1 cellular context compared by ENCODE assay signal in the genomic region with DNA sequence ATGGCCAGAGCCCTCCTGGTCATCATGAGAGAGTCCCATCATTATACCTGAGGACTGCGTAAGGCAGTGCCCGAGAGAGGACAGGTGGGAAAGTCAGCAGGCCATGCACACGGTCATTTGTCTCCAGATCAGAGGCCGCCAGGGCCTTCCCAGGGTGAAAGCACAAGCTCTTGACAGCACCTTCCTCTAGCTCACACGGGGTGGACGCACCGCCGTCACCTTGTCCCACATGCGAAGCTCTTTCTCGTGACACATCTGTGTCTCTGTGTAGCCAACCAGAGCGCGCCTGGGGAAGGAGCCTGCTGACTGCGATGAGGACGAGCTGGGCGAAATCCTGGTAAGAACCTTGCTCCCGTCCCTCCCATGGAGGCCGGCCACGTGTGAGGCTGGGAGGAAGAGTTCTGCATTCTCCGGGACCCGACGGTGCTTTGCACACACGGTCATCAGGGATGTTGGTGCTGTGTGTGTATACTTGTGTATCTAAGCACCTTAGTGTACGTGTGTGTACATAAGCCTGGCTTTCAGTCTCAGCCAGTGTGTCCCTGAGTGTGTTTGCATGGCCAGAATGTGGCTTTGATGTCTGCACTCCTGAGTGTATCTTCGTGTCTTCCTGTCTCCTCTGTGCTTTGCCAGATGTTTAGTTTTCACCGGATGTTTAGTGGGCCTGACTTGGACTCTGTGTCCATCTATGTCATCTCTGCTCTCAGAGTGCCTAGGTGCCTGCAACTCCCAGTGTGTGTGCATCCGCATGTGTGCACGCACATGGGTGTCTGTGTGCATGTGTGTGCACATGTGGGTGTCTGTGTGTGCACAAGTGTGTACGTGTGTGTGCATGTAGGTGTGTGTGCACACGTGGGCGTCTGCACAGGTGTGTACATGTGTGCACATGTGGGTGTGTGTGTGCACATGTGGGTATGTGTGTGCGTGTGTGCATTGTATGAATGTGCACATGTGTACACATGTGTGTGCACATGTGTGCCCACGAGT.
TF ChIP-seq lines count a peak whose summit lies in the region.

No MANE protein-coding gene starts in this region.

TF ChIP-seq in HepG2, 621 proteins besides CTCF, POLR2A, EP300 and RAD21 (continued from another document and continues in another):
- TF ChIP-seq NCOR1 (IDR thresholded peaks at IDR 0.05; ENCODE audit: borderline replicate concordance, low read length) (no peak), TARDBP (CRISPR knock-in tag; IDR thresholded peaks at IDR 0.05) (peak; percentile 74; the same call in 1 of the 2 replicates), SYNCRIP (IDR thresholded peaks at IDR 0.05; ENCODE audit: insufficient read depth, low read depth, low read length) (no peak), NAIF1 (CRISPR knock-in tag; IDR thresholded peaks at IDR 0.05; ENCODE audit: borderline replicate concordance) (no peak), MAFG (CRISPR knock-in tag; IDR thresholded peaks at IDR 0.05) (no peak), ZSCAN25 (CRISPR knock-in tag; IDR thresholded peaks at IDR 0.05) (0 out of 2 replicates have a peak, but pooled peaks have one; percentile 33), ZNF564 (CRISPR knock-in tag; IDR thresholded peaks at IDR 0.05) (no peak), AGO2 (optimal IDR thresholded peaks at IDR 0.05; ENCODE audit: low read depth, low read length) (no peak), RARA (CRISPR knock-in tag; IDR thresholded peaks at IDR 0.05) (peak; percentile 90), ZNF121 (CRISPR knock-in tag; IDR thresholded peaks at IDR 0.05) (no peak), ZBTB3 (CRISPR knock-in tag; IDR thresholded peaks at IDR 0.05; ENCODE audit: borderline replicate concordance, low read depth) (peak; percentile 88; the same call in 1 of the 2 replicates), ZMYM3 (CRISPR knock-in tag; IDR thresholded peaks at IDR 0.05) (0 out of 2 replicates have a peak, but pooled peaks have one; percentile 11), NR2C2 (CRISPR knock-in tag; IDR thresholded peaks at IDR 0.05; ENCODE audit: borderline replicate concordance) (peak; percentile 23; the same call in 1 of the 2 replicates), CREM (IDR thresholded peaks at IDR 0.05) (peak; percentile 55; the same call in 1 of the 2 replicates), CREM (CRISPR knock-in tag; IDR thresholded peaks at IDR 0.05) (no peak), ZNF772 (CRISPR knock-in tag; IDR thresholded peaks at IDR 0.05) (peak; percentile 70; the same call in 1 of the 2 replicates), NFKBIZ (CRISPR knock-in tag; IDR thresholded peaks at IDR 0.05) (no peak), HOXA3 (CRISPR knock-in tag; IDR thresholded peaks at IDR 0.05) (peak; percentile 50; the same call in 1 of the 2 replicates), PITX1 (CRISPR knock-in tag; IDR thresholded peaks at IDR 0.05) (no peak), ZNF670 (CRISPR knock-in tag; IDR thresholded peaks at IDR 0.05; ENCODE audit: borderline replicate concordance) (peak; percentile 72; the same call in 1 of the 2 replicates), HNRNPH1 (optimal IDR thresholded peaks at IDR 0.05; ENCODE audit: low read depth, low read length) (peak; percentile 49), ZSCAN31 (CRISPR knock-in tag; IDR thresholded peaks at IDR 0.05; ENCODE audit: low read depth) (no peak), GLI4 (CRISPR knock-in tag; IDR thresholded peaks at IDR 0.05; ENCODE audit: borderline replicate concordance) (no peak), KDM5B (CRISPR knock-in tag; IDR thresholded peaks at IDR 0.05; ENCODE audit: borderline replicate concordance) (no peak)
- TF ChIP-seq, protein P1, sequence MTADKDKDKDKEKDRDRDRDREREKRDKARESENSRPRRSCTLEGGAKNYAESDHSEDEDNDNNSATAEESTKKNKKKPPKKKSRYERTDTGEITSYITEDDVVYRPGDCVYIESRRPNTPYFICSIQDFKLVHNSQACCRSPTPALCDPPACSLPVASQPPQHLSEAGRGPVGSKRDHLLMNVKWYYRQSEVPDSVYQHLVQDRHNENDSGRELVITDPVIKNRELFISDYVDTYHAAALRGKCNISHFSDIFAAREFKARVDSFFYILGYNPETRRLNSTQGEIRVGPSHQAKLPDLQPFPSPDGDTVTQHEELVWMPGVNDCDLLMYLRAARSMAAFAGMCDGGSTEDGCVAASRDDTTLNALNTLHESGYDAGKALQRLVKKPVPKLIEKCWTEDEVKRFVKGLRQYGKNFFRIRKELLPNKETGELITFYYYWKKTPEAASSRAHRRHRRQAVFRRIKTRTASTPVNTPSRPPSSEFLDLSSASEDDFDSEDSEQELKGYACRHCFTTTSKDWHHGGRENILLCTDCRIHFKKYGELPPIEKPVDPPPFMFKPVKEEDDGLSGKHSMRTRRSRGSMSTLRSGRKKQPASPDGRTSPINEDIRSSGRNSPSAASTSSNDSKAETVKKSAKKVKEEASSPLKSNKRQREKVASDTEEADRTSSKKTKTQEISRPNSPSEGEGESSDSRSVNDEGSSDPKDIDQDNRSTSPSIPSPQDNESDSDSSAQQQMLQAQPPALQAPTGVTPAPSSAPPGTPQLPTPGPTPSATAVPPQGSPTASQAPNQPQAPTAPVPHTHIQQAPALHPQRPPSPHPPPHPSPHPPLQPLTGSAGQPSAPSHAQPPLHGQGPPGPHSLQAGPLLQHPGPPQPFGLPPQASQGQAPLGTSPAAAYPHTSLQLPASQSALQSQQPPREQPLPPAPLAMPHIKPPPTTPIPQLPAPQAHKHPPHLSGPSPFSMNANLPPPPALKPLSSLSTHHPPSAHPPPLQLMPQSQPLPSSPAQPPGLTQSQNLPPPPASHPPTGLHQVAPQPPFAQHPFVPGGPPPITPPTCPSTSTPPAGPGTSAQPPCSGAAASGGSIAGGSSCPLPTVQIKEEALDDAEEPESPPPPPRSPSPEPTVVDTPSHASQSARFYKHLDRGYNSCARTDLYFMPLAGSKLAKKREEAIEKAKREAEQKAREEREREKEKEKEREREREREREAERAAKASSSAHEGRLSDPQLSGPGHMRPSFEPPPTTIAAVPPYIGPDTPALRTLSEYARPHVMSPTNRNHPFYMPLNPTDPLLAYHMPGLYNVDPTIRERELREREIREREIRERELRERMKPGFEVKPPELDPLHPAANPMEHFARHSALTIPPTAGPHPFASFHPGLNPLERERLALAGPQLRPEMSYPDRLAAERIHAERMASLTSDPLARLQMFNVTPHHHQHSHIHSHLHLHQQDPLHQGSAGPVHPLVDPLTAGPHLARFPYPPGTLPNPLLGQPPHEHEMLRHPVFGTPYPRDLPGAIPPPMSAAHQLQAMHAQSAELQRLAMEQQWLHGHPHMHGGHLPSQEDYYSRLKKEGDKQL (CRISPR knock-in tag; IDR thresholded peaks at IDR 0.05; ENCODE audit: low read depth), result no peak
- TF ChIP-seq, protein P2, sequence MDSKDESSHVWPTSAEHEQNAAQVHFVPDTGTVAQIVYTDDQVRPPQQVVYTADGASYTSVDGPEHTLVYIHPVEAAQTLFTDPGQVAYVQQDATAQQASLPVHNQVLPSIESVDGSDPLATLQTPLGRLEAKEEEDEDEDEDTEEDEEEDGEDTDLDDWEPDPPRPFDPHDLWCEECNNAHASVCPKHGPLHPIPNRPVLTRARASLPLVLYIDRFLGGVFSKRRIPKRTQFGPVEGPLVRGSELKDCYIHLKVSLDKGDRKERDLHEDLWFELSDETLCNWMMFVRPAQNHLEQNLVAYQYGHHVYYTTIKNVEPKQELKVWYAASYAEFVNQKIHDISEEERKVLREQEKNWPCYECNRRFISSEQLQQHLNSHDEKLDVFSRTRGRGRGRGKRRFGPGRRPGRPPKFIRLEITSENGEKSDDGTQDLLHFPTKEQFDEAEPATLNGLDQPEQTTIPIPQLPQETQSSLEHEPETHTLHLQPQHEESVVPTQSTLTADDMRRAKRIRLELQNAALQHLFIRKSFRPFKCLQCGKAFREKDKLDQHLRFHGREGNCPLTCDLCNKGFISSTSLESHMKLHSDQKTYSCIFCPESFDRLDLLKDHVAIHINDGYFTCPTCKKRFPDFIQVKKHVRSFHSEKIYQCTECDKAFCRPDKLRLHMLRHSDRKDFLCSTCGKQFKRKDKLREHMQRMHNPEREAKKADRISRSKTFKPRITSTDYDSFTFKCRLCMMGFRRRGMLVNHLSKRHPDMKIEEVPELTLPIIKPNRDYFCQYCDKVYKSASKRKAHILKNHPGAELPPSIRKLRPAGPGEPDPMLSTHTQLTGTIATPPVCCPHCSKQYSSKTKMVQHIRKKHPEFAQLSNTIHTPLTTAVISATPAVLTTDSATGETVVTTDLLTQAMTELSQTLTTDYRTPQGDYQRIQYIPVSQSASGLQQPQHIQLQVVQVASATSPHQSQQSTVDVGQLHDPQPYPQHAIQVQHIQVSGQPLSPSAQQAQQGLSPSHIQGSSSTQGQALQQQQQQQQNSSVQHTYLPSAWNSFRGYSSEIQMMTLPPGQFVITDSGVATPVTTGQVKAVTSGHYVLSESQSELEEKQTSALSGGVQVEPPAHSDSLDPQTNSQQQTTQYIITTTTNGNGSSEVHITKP (CRISPR knock-in tag; IDR thresholded peaks at IDR 0.05; ENCODE audit: low read depth), result no peak
- TF ChIP-seq, protein P3, sequence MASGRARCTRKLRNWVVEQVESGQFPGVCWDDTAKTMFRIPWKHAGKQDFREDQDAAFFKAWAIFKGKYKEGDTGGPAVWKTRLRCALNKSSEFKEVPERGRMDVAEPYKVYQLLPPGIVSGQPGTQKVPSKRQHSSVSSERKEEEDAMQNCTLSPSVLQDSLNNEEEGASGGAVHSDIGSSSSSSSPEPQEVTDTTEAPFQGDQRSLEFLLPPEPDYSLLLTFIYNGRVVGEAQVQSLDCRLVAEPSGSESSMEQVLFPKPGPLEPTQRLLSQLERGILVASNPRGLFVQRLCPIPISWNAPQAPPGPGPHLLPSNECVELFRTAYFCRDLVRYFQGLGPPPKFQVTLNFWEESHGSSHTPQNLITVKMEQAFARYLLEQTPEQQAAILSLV (CRISPR knock-in tag; IDR thresholded peaks at IDR 0.05; ENCODE audit: borderline replicate concordance), result 0 out of 2 replicates have a peak, but pooled peaks have one; percentile 3
- TF ChIP-seq, protein P4, sequence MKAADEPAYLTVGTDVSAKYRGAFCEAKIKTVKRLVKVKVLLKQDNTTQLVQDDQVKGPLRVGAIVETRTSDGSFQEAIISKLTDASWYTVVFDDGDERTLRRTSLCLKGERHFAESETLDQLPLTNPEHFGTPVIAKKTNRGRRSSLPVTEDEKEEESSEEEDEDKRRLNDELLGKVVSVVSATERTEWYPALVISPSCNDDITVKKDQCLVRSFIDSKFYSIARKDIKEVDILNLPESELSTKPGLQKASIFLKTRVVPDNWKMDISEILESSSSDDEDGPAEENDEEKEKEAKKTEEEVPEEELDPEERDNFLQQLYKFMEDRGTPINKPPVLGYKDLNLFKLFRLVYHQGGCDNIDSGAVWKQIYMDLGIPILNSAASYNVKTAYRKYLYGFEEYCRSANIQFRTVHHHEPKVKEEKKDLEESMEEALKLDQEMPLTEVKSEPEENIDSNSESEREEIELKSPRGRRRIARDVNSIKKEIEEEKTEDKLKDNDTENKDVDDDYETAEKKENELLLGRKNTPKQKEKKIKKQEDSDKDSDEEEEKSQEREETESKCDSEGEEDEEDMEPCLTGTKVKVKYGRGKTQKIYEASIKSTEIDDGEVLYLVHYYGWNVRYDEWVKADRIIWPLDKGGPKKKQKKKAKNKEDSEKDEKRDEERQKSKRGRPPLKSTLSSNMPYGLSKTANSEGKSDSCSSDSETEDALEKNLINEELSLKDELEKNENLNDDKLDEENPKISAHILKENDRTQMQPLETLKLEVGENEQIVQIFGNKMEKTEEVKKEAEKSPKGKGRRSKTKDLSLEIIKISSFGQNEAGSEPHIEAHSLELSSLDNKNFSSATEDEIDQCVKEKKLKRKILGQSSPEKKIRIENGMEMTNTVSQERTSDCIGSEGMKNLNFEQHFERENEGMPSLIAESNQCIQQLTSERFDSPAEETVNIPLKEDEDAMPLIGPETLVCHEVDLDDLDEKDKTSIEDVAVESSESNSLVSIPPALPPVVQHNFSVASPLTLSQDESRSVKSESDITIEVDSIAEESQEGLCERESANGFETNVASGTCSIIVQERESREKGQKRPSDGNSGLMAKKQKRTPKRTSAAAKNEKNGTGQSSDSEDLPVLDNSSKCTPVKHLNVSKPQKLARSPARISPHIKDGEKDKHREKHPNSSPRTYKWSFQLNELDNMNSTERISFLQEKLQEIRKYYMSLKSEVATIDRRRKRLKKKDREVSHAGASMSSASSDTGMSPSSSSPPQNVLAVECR (CRISPR knock-in tag; IDR thresholded peaks at IDR 0.05; ENCODE audit: borderline replicate concordance), result peak; percentile 28; the same call in 1 of the 2 replicates
- TF ChIP-seq, protein P5, sequence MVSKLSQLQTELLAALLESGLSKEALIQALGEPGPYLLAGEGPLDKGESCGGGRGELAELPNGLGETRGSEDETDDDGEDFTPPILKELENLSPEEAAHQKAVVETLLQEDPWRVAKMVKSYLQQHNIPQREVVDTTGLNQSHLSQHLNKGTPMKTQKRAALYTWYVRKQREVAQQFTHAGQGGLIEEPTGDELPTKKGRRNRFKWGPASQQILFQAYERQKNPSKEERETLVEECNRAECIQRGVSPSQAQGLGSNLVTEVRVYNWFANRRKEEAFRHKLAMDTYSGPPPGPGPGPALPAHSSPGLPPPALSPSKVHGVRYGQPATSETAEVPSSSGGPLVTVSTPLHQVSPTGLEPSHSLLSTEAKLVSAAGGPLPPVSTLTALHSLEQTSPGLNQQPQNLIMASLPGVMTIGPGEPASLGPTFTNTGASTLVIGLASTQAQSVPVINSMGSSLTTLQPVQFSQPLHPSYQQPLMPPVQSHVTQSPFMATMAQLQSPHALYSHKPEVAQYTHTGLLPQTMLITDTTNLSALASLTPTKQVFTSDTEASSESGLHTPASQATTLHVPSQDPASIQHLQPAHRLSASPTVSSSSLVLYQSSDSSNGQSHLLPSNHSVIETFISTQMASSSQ (IDR thresholded peaks at IDR 0.05; ENCODE audit: low read depth), result peak; percentile 18; the same call in 1 of the 2 replicates
- TF ChIP-seq, protein P5 (CRISPR knock-in tag; IDR thresholded peaks at IDR 0.05; ENCODE audit: borderline replicate concordance), result 0 out of 2 replicates have a peak, but pooled peaks have one; percentile 19
- TF ChIP-seq, protein P6, sequence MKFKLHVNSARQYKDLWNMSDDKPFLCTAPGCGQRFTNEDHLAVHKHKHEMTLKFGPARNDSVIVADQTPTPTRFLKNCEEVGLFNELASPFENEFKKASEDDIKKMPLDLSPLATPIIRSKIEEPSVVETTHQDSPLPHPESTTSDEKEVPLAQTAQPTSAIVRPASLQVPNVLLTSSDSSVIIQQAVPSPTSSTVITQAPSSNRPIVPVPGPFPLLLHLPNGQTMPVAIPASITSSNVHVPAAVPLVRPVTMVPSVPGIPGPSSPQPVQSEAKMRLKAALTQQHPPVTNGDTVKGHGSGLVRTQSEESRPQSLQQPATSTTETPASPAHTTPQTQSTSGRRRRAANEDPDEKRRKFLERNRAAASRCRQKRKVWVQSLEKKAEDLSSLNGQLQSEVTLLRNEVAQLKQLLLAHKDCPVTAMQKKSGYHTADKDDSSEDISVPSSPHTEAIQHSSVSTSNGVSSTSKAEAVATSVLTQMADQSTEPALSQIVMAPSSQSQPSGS (CRISPR knock-in tag; IDR thresholded peaks at IDR 0.05), result 0 out of 2 replicates have a peak, but pooled peaks have one; percentile 20
